ENCODE assay signal across 1 cellular context in genomic region chr6:31734703-31735500, GRCh38.
TF ChIP-seq lines count a peak whose summit lies in the region.

No MANE protein-coding gene starts in this region.

TF ChIP-seq in HEK293, 187 proteins besides CTCF, POLR2A, EP300 and RAD21 (continued from another document and continues in another):
- TF ChIP-seq, protein P1, sequence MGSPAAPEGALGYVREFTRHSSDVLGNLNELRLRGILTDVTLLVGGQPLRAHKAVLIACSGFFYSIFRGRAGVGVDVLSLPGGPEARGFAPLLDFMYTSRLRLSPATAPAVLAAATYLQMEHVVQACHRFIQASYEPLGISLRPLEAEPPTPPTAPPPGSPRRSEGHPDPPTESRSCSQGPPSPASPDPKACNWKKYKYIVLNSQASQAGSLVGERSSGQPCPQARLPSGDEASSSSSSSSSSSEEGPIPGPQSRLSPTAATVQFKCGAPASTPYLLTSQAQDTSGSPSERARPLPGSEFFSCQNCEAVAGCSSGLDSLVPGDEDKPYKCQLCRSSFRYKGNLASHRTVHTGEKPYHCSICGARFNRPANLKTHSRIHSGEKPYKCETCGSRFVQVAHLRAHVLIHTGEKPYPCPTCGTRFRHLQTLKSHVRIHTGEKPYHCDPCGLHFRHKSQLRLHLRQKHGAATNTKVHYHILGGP (tag by site-specific recombination; IDR thresholded peaks at IDR 0.05), result no peak
- TF ChIP-seq ZNF16 (tag by site-specific recombination; IDR thresholded peaks at IDR 0.05; ENCODE audit: low read depth) (no peak), ZNF768 (tag by site-specific recombination; IDR thresholded peaks at IDR 0.05) (no peak), ZNF488 (tag by site-specific recombination; IDR thresholded peaks at IDR 0.05) (no peak), REST (tag by site-specific recombination; IDR thresholded peaks at IDR 0.05) (0 out of 2 replicates have a peak, but pooled peaks have one; percentile 5), HIC1 (tag by site-specific recombination; IDR thresholded peaks at IDR 0.05) (peak; percentile 88), ZNF677 (tag by site-specific recombination; IDR thresholded peaks at IDR 0.05) (no peak), ZNF549 (tag by site-specific recombination; IDR thresholded peaks at IDR 0.05) (no peak), BCL11B (tag by site-specific recombination; IDR thresholded peaks at IDR 0.05; ENCODE audit: low read depth) (no peak), YY1 (tag by site-specific recombination; IDR thresholded peaks at IDR 0.05) (no peak), TCF7L2 (IDR thresholded peaks at IDR 0.05; ENCODE audit: borderline replicate concordance, low read depth, low read length) (no peak), GFI1B (tag by site-specific recombination; IDR thresholded peaks at IDR 0.05) (no peak), ZNF544 (tag by site-specific recombination; IDR thresholded peaks at IDR 0.05) (no peak), ZNF324 (tag by site-specific recombination; IDR thresholded peaks at IDR 0.05) (peak; percentile 56; the same call in 1 of the 2 replicates), ZXDB (tag by site-specific recombination; IDR thresholded peaks at IDR 0.05) (peak; percentile 51), ZNF302 (tag by site-specific recombination; IDR thresholded peaks at IDR 0.05; ENCODE audit: low read depth) (no peak), ZNF169 (tag by site-specific recombination; IDR thresholded peaks at IDR 0.05) (no peak), RBAK (tag by site-specific recombination; IDR thresholded peaks at IDR 0.05) (no peak), ZNF2 (tag by site-specific recombination; IDR thresholded peaks at IDR 0.05) (no peak; the same call in 1 of the 2 replicates), SCRT1 (tag by site-specific recombination; IDR thresholded peaks at IDR 0.05; ENCODE audit: borderline replicate concordance) (no peak), SP7 (tag by site-specific recombination; IDR thresholded peaks at IDR 0.05) (peak; percentile 98), SETDB1 (IDR thresholded peaks at IDR 0.05; ENCODE audit: insufficient read length, low read length) (no peak), KLF9 (tag by site-specific recombination; IDR thresholded peaks at IDR 0.05; ENCODE audit: low read depth) (peak; percentile 80), KLF8 (tag by site-specific recombination; IDR thresholded peaks at IDR 0.05) (peak; percentile 80), ZNF585B (tag by site-specific recombination; IDR thresholded peaks at IDR 0.05) (no peak), TSHZ1 (tag by site-specific recombination; IDR thresholded peaks at IDR 0.05; ENCODE audit: borderline replicate concordance) (0 out of 2 replicates have a peak, but pooled peaks have one; percentile 54), ZNF19 (tag by site-specific recombination; IDR thresholded peaks at IDR 0.05; ENCODE audit: low read depth) (no peak), ZNF561 (tag by site-specific recombination; IDR thresholded peaks at IDR 0.05; ENCODE audit: borderline replicate concordance) (0 out of 2 replicates have a peak, but pooled peaks have one; percentile 34), ZNF362 (tag by site-specific recombination; IDR thresholded peaks at IDR 0.05) (no peak), ZNF501 (tag by site-specific recombination; IDR thresholded peaks at IDR 0.05) (no peak), ZNF155 (tag by site-specific recombination; IDR thresholded peaks at IDR 0.05) (no peak), ZNF76 (tag by site-specific recombination; IDR thresholded peaks at IDR 0.05; ENCODE audit: borderline replicate concordance, low read depth) (no peak; the same call in 1 of the 2 replicates)
- TF ChIP-seq, protein P2, sequence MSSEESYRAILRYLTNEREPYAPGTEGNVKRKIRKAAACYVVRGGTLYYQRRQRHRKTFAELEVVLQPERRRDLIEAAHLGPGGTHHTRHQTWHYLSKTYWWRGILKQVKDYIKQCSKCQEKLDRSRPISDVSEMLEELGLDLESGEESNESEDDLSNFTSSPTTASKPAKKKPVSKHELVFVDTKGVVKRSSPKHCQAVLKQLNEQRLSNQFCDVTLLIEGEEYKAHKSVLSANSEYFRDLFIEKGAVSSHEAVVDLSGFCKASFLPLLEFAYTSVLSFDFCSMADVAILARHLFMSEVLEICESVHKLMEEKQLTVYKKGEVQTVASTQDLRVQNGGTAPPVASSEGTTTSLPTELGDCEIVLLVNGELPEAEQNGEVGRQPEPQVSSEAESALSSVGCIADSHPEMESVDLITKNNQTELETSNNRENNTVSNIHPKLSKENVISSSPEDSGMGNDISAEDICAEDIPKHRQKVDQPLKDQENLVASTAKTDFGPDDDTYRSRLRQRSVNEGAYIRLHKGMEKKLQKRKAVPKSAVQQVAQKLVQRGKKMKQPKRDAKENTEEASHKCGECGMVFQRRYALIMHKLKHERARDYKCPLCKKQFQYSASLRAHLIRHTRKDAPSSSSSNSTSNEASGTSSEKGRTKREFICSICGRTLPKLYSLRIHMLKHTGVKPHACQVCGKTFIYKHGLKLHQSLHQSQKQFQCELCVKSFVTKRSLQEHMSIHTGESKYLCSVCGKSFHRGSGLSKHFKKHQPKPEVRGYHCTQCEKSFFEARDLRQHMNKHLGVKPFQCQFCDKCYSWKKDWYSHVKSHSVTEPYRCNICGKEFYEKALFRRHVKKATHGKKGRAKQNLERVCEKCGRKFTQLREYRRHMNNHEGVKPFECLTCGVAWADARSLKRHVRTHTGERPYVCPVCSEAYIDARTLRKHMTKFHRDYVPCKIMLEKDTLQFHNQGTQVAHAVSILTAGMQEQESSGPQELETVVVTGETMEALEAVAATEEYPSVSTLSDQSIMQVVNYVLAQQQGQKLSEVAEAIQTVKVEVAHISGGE (tag by site-specific recombination; conservative IDR thresholded peaks at IDR 0.05; ENCODE audit: low read depth), result peak; percentile 27; the same call in 1 of the 2 replicates
- TF ChIP-seq, protein P3, sequence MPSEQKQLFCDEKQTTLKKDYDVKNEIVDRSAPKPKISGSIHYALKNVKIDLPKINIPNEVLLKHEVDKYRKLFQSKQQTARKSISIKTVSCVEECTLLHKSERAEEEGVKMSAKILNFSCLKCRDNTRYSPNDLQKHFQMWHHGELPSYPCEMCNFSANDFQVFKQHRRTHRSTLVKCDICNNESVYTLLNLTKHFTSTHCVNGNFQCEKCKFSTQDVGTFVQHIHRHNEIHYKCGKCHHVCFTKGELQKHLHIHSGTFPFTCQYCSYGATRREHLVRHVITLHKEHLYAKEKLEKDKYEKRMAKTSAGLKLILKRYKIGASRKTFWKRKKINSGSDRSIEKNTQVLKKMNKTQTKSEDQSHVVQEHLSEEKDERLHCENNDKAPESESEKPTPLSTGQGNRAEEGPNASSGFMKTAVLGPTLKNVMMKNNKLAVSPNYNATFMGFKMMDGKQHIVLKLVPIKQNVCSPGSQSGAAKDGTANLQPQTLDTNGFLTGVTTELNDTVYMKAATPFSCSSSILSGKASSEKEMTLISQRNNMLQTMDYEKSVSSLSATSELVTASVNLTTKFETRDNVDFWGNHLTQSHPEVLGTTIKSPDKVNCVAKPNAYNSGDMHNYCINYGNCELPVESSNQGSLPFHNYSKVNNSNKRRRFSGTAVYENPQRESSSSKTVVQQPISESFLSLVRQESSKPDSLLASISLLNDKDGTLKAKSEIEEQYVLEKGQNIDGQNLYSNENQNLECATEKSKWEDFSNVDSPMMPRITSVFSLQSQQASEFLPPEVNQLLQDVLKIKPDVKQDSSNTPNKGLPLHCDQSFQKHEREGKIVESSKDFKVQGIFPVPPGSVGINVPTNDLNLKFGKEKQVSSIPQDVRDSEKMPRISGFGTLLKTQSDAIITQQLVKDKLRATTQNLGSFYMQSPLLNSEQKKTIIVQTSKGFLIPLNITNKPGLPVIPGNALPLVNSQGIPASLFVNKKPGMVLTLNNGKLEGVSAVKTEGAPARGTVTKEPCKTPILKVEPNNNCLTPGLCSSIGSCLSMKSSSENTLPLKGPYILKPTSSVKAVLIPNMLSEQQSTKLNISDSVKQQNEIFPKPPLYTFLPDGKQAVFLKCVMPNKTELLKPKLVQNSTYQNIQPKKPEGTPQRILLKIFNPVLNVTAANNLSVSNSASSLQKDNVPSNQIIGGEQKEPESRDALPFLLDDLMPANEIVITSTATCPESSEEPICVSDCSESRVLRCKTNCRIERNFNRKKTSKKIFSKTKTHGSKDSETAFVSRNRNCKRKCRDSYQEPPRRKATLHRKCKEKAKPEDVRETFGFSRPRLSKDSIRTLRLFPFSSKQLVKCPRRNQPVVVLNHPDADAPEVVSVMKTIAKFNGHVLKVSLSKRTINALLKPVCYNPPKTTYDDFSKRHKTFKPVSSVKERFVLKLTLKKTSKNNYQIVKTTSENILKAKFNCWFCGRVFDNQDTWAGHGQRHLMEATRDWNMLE (tag by site-specific recombination; conservative IDR thresholded peaks at IDR 0.05; ENCODE audit: low read depth), result no peak
